In the genomic region with DNA sequence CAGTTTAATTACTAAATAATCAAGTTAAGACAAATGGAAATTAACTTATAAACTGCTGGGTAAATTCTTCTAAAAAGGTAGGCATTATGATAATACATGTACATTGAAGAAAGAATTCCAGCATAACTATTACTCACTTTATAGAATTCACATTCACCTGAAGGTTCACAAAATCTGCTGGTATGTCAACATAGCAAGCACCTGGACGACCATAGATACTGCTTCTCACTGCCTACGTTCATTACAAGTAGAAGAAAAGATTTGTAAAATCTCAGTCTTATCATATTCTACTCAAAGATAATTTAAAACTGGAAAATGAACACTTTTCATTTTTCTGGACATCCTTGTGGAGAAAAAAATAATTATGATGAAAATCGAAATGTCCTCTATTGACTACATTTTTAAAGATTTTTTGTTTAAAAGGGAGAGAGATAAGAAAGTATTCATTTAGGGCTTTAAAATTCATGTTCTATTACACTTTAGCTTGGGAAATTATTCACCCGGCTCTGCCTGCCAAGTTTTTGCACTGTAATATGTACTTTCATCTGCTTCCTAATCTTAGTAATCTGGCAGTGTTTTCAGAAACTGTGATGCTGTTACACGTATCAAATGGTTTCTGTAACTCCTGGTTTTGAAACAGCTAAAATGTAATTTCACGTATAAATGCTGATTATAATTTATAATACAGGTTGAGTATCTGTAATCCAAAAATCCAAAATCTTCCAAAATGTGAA, we compare ENCODE assay signal across 14 cellular contexts.
"Had no signal": no experiment of that assay in that cellular context is flagged by ENCODE, and none has a peak within 500 bp of the region (broad histone marks: within the 10 kb centered on the region; RNA-seq: fewer than 3 reads in every experiment).

No MANE protein-coding gene starts in this region.

- H3K4me3 ChIP-seq: esophagus squamous epithelium, mucosa of descending colon, psoas muscle, sigmoid colon, vagina had no signal

- FAIRE-seq: TTC549 had no signal

- H3K9me3 ChIP-seq: esophagus squamous epithelium, mucosa of descending colon, psoas muscle, sigmoid colon, vagina had no signal

- H3K27ac ChIP-seq: esophagus squamous epithelium, psoas muscle, sigmoid colon, vagina had no signal

- DNase-seq: activated CD4-positive, alpha-beta T cell treated with anti-CD3 and anti-CD28 coated beads, Interleukin-2, amount 50 U/mL, for 1 hour; activated CD4-positive, CD25-positive, alpha-beta regulatory T cell; activated naive CD4-positive, alpha-beta T cell treated with anti-CD3 and anti-CD28 coated beads, Interleukin-2, amount 50 U/mL, for 16 hours; activated T-cell treated with anti-CD3 and anti-CD28 coated beads for 4 hours; esophagus squamous epithelium; mucosa of descending colon; naive thymus-derived CD8-positive, alpha-beta T cell; psoas muscle; sigmoid colon; stimulated activated CD4-positive, alpha-beta T cell treated with anti-CD3 and anti-CD28 coated beads, Interleukin-2, amount 100 ng/mL, for 48 hours; stimulated activated naive CD8-positive, alpha-beta T cell treated with anti-CD3 and anti-CD28 coated beads, Interleukin-15, Interleukin-2, amounts not matched to agents 100 U/mL and 50 U/mL, for 24 hours; T-helper 2 cell had no signal

- H3K27me3 ChIP-seq: esophagus squamous epithelium, sigmoid colon, vagina had no signal

- H3K4me1 ChIP-seq: esophagus squamous epithelium, psoas muscle, sigmoid colon, vagina had no signal
